Comparison of ENCODE assay signal across 11 cellular contexts in the genomic region with DNA sequence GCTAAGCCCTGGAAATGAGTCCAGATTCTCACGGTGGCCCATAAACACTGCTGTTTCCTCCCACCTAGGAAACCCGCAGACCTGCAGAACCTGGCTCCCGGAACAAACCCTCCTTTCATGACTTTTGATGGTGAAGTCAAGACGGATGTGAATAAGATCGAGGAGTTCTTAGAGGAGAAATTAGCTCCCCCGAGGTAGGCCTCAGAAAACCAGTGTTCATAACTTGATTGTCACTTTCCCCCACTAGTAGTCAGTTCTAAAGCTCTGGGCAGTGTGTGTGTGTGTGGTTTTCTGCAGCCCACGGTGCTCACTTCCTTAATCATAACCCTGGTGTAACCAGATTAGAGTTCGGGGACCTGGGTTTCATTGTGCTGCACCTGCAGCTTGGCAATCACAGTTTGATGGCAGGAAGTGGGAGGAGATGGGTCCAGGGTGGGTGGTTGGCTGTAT. TPM values are rescaled to one million over a fixed set of nuclear protein-coding genes. Genes with fewer than 3 reads are reported as not detected.
DNase-seq lines count a peak whose midpoint lies in the region; ATAC-seq and TF ChIP-seq lines count a peak whose summit lies in the region.
"Had no signal": no experiment of that assay in that cellular context is flagged by ENCODE, and none has a peak within 500 bp of the region (broad histone marks: within the 10 kb centered on the region; RNA-seq: fewer than 3 reads in every experiment).

No MANE protein-coding gene starts in this region.

- peak overlapping the region in 1 of 2 donors; percentile 76 for H3K27ac Mint-ChIP-seq in stimulated activated naive CD8-positive, alpha-beta T cell treated with anti-CD3 and anti-CD28 coated beads, Interleukin-15, amount 100 ng/mL, for 72 hours
- H3K27ac Mint-ChIP-seq: type B pancreatic cell had no signal

- no peak for TF ChIP-seq POLR2A in gastrocnemius medialis (IDR thresholded peaks at IDR 0.05)

- DNase-seq in activated T-cell treated with anti-CD3 and anti-CD28 coated beads for 24 hours (ENCODE audit: low read depth) (peak; percentile 35), activated T-cell treated with anti-CD3 and anti-CD28 coated beads for 4 hours (no peak), gastrocnemius medialis (no peak), mucosa of gallbladder (ENCODE audit: low spot score) (no peak), SKM-1 (lab: John Stamatoyannopoulos, UW; ENCODE audit: unreplicated experiment) (no peak)
- no peak for DNase-seq in activated T-cell treated with anti-CD3 and anti-CD28 coated beads, Interleukin-2, amount 50 U/mL, for 4 hours
- peak; percentile 47 to 87 for DNase-seq in stimulated activated naive CD8-positive, alpha-beta T cell treated with anti-CD3 and anti-CD28 coated beads, Interleukin-15, amount 100 ng/mL, for 72 hours
- DNase-seq: NCI-H1105 had no signal

- H3K9me3 Mint-ChIP-seq in activated T-cell treated with anti-CD3 and anti-CD28 coated beads, Interleukin-2, amount 50 U/mL, for 4 hours = no peaks in the 10 kb centered on the region
- no peaks in the 10 kb centered on the region for H3K9me3 Mint-ChIP-seq in stimulated activated naive CD8-positive, alpha-beta T cell treated with anti-CD3 and anti-CD28 coated beads, Interleukin-15, amount 100 ng/mL, for 72 hours
- H3K9me3 Mint-ChIP-seq: type B pancreatic cell had no signal

- no peaks in the 10 kb centered on the region for H3K36me3 ChIP-seq in gastrocnemius medialis

- TF ChIP-seq CTCF in gastrocnemius medialis (IDR thresholded peaks at IDR 0.05 in 4 of 5, conservative IDR thresholded peaks at IDR 0.05 in 1 of 5) = no peak

- no peaks in the 10 kb centered on the region for H3K9me3 ChIP-seq in gastrocnemius medialis

- ATAC-seq in HG03342 (IDR thresholded peaks at IDR 0.05; ENCODE audit: unreplicated experiment) (peak; percentile 90), gastrocnemius medialis (no peak)
- ATAC-seq in activated T-cell treated with anti-CD3 and anti-CD28 coated beads, Interleukin-2, amount 50 U/mL, for 4 hours = peak; percentile 95 to 96
- ATAC-seq in stimulated activated naive CD8-positive, alpha-beta T cell treated with anti-CD3 and anti-CD28 coated beads, Interleukin-15, amount 100 ng/mL, for 72 hours = peak; percentile 99

- H3K27me3 Mint-ChIP-seq in activated T-cell treated with anti-CD3 and anti-CD28 coated beads, Interleukin-2, amount 50 U/mL, for 4 hours (ENCODE audit: low read depth) = peaks cover 9% of the 10 kb centered on the region
- peaks cover 7% of the 10 kb centered on the region for H3K27me3 Mint-ChIP-seq in stimulated activated naive CD8-positive, alpha-beta T cell treated with anti-CD3 and anti-CD28 coated beads, Interleukin-15, amount 100 ng/mL, for 72 hours

- intact Hi-C loops in gastrocnemius medialis (cut with DNase I; ENCODE audit: low total_unique reads) = no loop called here

- H3K27me3 ChIP-seq in gastrocnemius medialis = no peaks in the 10 kb centered on the region

- H3K4me1 Mint-ChIP-seq in activated T-cell treated with anti-CD3 and anti-CD28 coated beads, Interleukin-2, amount 50 U/mL, for 4 hours (ENCODE audit: low read depth) = peaks cover 21% of the 10 kb centered on the region
- peaks cover 29% of the 10 kb centered on the region for H3K4me1 Mint-ChIP-seq in stimulated activated naive CD8-positive, alpha-beta T cell treated with anti-CD3 and anti-CD28 coated beads, Interleukin-15, amount 100 ng/mL, for 72 hours

- H3K27ac ChIP-seq in gastrocnemius medialis = no peak overlapping the region

- in situ Hi-C loops in gastrocnemius medialis (cut with MboI; ENCODE audit: low sequenced_read_pairs in 4 of 4) = no loop called here

- no peak overlapping the region for H3K4me3 ChIP-seq in gastrocnemius medialis

- no peaks in the 10 kb centered on the region for H3K36me3 Mint-ChIP-seq in activated T-cell treated with anti-CD3 and anti-CD28 coated beads, Interleukin-2, amount 50 U/mL, for 4 hours (ENCODE audit: insufficient read depth)
- H3K36me3 Mint-ChIP-seq: type B pancreatic cell had no signal

- no peaks in the 10 kb centered on the region for H3K4me1 ChIP-seq in gastrocnemius medialis

- H3K4me3 Mint-ChIP-seq in activated T-cell treated with anti-CD3 and anti-CD28 coated beads, Interleukin-2, amount 50 U/mL, for 4 hours = no peak overlapping the region
- H3K4me3 Mint-ChIP-seq in stimulated activated naive CD8-positive, alpha-beta T cell treated with anti-CD3 and anti-CD28 coated beads, Interleukin-15, amount 100 ng/mL, for 72 hours = peak overlapping the region; percentile 48 to 60
- H3K4me3 Mint-ChIP-seq: type B pancreatic cell had no signal

RNA-seq across cellular contexts. Expression of gene CLIC6, which starts 39.1 kb away (rescaled TPM):
- total RNA-seq in activated T-cell treated with anti-CD3 and anti-CD28 coated beads, Interleukin-2, amount 50 U/mL, for 4 hours = under 1 TPM; 0.11 to 0.38 (median 0.13) TPM
- 1 to 10 TPM in 2 of 4 donors, under 1 TPM in 2; 0.49 to 3.0 (median 1.1) TPM for total RNA-seq in gastrocnemius medialis
- total RNA-seq in mucosa of gallbladder = 30.3 TPM
- total RNA-seq: bronchial epithelial cell had no signal

Comparison
In these comparisons a context has a peak if more than half of its experiments do, and no peak if none do; other contexts are left out.
1. DNase-seq: peak in activated T-cell treated with anti-CD3 and anti-CD28 coated beads for 24 hours (single experiment) and stimulated activated naive CD8-positive, alpha-beta T cell treated with anti-CD3 and anti-CD28 coated beads, Interleukin-15, amount 100 ng/mL, for 72 hours (2 of 2); none in activated T-cell treated with anti-CD3 and anti-CD28 coated beads for 4 hours (single experiment), activated T-cell treated with anti-CD3 and anti-CD28 coated beads, Interleukin-2, amount 50 U/mL, for 4 hours (single experiment), gastrocnemius medialis (0 of 2), mucosa of gallbladder (single experiment) and SKM-1 (single experiment).
2. ATAC-seq: peak in HG03342 (single experiment), activated T-cell treated with anti-CD3 and anti-CD28 coated beads, Interleukin-2, amount 50 U/mL, for 4 hours (2 of 2) and stimulated activated naive CD8-positive, alpha-beta T cell treated with anti-CD3 and anti-CD28 coated beads, Interleukin-15, amount 100 ng/mL, for 72 hours (single experiment); none in gastrocnemius medialis (0 of 2).